Comparison of ENCODE assay signal across 17 cellular contexts in the genomic region with DNA sequence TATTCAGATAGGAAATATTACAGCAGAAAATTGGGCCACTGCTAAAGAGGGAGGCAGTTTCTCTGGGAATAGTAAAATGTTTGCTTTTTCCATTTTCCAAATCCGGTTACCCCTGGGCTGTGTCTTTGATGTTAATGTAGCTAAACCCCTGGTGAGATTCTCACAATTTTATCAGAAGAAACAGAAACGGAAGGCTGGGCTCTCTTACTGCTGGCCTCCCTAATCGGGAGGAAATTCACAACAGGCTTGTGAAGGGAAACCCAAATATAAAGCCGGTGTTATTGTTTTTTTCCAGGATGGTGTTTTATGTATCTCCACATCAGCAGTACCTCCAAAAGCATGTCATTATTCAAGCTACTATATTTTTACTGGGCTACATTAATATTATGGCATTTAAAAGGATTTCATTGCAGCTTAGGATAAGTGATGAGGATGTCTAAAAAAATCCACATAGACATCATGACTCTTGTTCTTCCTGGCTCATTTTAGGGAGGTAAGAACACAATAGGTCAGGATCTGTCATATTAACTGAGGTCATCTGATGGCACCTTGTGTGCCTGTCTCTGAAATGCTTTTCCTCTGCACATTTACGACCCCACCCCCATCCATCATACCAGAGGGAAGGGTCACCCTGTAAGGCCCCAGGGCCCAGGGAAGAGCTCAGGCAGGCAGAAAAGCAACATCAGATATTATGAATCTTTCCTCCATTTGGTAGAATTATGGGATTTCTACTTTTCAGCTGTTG.
"Had no signal": no experiment of that assay in that cellular context is flagged by ENCODE, and none has a peak within 500 bp of the region (broad histone marks: within the 10 kb centered on the region; RNA-seq: fewer than 3 reads in every experiment).

No MANE protein-coding gene starts in this region.

- H3K9me3 ChIP-seq: prostate gland, sigmoid colon had no signal

- H3K9me3 Mint-ChIP-seq: nephron had no signal

- H3K36me3 ChIP-seq: heart left ventricle, prostate gland, sigmoid colon had no signal

- H3K27ac ChIP-seq: foreskin keratinocyte, heart left ventricle, parathyroid adenoma, prostate gland, sigmoid colon, skin epidermis had no signal

- ATAC-seq: effector memory CD8-positive, alpha-beta T cell; foreskin keratinocyte; heart left ventricle; left colon had no signal

- H3K4me1 Mint-ChIP-seq: naive B cell had no signal

- H3K27ac Mint-ChIP-seq: dendritic cell treated with granulocyte-macrophage colony-stimulating factor and Interleukin-4, amounts not matched to agents 40 ng/mL and 50 ng/mL, for 4 days; effector memory CD8-positive, alpha-beta T cell had no signal

- H3K9ac ChIP-seq: parathyroid adenoma had no signal

- H3K36me3 Mint-ChIP-seq: naive B cell had no signal

- H3K4me3 ChIP-seq: heart left ventricle, prostate gland, sigmoid colon, skin epidermis had no signal

- H3K79me2 ChIP-seq: parathyroid adenoma had no signal

- H3K4me1 ChIP-seq: heart left ventricle, parathyroid adenoma, prostate gland, sigmoid colon had no signal

- H2AFZ ChIP-seq: parathyroid adenoma had no signal

- H3K27me3 ChIP-seq: foreskin keratinocyte, heart left ventricle, sigmoid colon had no signal

- H3K4me3 Mint-ChIP-seq: dendritic cell treated with granulocyte-macrophage colony-stimulating factor and Interleukin-4, amounts not matched to agents 40 ng/mL and 50 ng/mL, for 4 days; effector memory CD8-positive, alpha-beta T cell; naive B cell; nephron had no signal

- DNase-seq: effector memory CD8-positive, alpha-beta T cell; erythroblast; foreskin keratinocyte; heart left ventricle; hippocampal formation; left colon; mammary epithelial cell; naive B cell; sigmoid colon; stimulated activated CD4-positive, alpha-beta T cell treated with anti-CD3 and anti-CD28 coated beads, Interleukin-2, amount 100 ng/mL, for 24 hours; stimulated activated naive CD4-positive, alpha-beta T cell treated with Interleukin-2 at 50 U/mL for 16 hours; trophoblast cell had no signal

- H3K27me3 Mint-ChIP-seq: dendritic cell treated with granulocyte-macrophage colony-stimulating factor and Interleukin-4, amounts not matched to agents 40 ng/mL and 50 ng/mL, for 4 days; effector memory CD8-positive, alpha-beta T cell had no signal
